8 cellular contexts compared by ENCODE assay signal in genomic region chr7:129367700-129368388, GRCh38.
DNase-seq lines count a peak whose midpoint lies in the region; ATAC-seq and TF ChIP-seq lines count a peak whose summit lies in the region.

No MANE protein-coding gene starts in this region.

- CTCF ChIA-PET in naive thymus-derived CD4-positive, alpha-beta T cell (lab: Charles Lee), result interaction anchor here (0.7 to 5.2 kb wide), 26 partner anchors 9 to 644 kb away, joined by 3 to 67 read pairs (median 5); no protein-coding TSS in a partner anchor

- H3K4me3 Mint-ChIP-seq in naive thymus-derived CD4-positive, alpha-beta T cell, result peak overlapping the region in 8 of 10 donors; percentile 12 to 88 (median 34)

- peak overlapping the region in 3 of 4 donors; percentile 74 to 94 (median 83) for H3K27ac ChIP-seq in Peyer's patch
- no peak overlapping the region for H3K27ac ChIP-seq in naive thymus-derived CD4-positive, alpha-beta T cell (ENCODE audit: low read depth, low read length)

- peak; percentile 52 to 91 (median 88) for TF ChIP-seq CTCF in Peyer's patch (IDR thresholded peaks at IDR 0.05)

- POLR2A ChIA-PET in naive thymus-derived CD4-positive, alpha-beta T cell (lab: Charles Lee), result interaction anchor here (0.6 to 1.1 kb wide), 3 partner anchors 10 to 453 kb away, joined by 3 read pairs; no protein-coding TSS in a partner anchor

- peak; percentile 83 to 95 for TF ChIP-seq POLR2A in Peyer's patch (IDR thresholded peaks at IDR 0.05)

- peak overlapping the region in 3 of 4 donors; percentile 3 to 49 (median 45) for H3K4me3 ChIP-seq in Peyer's patch
- peak overlapping the region; percentile 10 for H3K4me3 ChIP-seq in naive thymus-derived CD4-positive, alpha-beta T cell (ENCODE audit: low read length)

- intact Hi-C loops in naive thymus-derived CD4-positive, alpha-beta T cell (cut with micrococcal nuclease), result loop anchor here (1.0 to 5.0 kb wide), 14 partner anchors 8 to 643 kb away; partner anchors contain the start of genes STRIP2 (in 2 of the 2) and UBE2H (in 1 of the 2)

- H3K36me3 Mint-ChIP-seq in naive thymus-derived CD4-positive, alpha-beta T cell, result peaks cover 0 to 5% (median 0%) of the 10 kb centered on the region in 5 donors

- H3K36me3 ChIP-seq in Peyer's patch, result no peaks in the 10 kb centered on the region
- no peaks in the 10 kb centered on the region for H3K36me3 ChIP-seq in naive thymus-derived CD4-positive, alpha-beta T cell (ENCODE audit: control insufficient read depth in 2 of 3, insufficient read depth in 3 of 3, low read length in 3 of 3)

- H3K27ac Mint-ChIP-seq in naive thymus-derived CD4-positive, alpha-beta T cell, result peak overlapping the region in 5 of 9 donors; percentile 10 to 91 (median 25)

- H3K27me3 Mint-ChIP-seq in naive thymus-derived CD4-positive, alpha-beta T cell, result no peaks in the 10 kb centered on the region

- in situ Hi-C loops in Caki2 (cut with HindIII; ENCODE audit: low pct_unique_long_range_greater_than_20kb, low sequenced_read_pairs), result no loop called here

- no peaks in the 10 kb centered on the region for H3K9me3 Mint-ChIP-seq in naive thymus-derived CD4-positive, alpha-beta T cell

- peaks cover 10 to 48% (median 16%) of the 10 kb centered on the region in 7 donors for H3K4me1 Mint-ChIP-seq in naive thymus-derived CD4-positive, alpha-beta T cell

- peak; percentile 60 for ATAC-seq in GM21390 (IDR thresholded peaks at IDR 0.05; ENCODE audit: unreplicated experiment)
- peak; percentile 85 for ATAC-seq in naive thymus-derived CD4-positive, alpha-beta T cell

- peak; percentile 48 for DNase-seq in Caki2 (ENCODE audit: low read depth)
- DNase-seq in HuH-7.5 (ENCODE audit: low spot score), result peak; percentile 57
- DNase-seq in Peyer's patch, result peak; percentile 65 to 91 (median 85)
- DNase-seq in activated T-cell treated with anti-CD3 and anti-CD28 coated beads, Interleukin-2, amount 50 U/mL, for 48 hours, result peak; percentile 83 to 85
- DNase-seq in fibroblast of gingiva (ENCODE audit: low read depth), result peak; percentile 44
- peak; percentile 25 to 71 (median 60) for DNase-seq in naive thymus-derived CD4-positive, alpha-beta T cell
- peak; percentile 39 to 66 for DNase-seq in stimulated activated CD8-positive, alpha-beta memory T cell treated with anti-CD3 and anti-CD28 coated beads, Interleukin-7, amount 100 ng/mL, for 48 hours (ENCODE audit: extremely low read depth in 1 of 2, low read depth in 1 of 2)

- no peaks in the 10 kb centered on the region for H3K27me3 ChIP-seq in Peyer's patch
- H3K27me3 ChIP-seq in naive thymus-derived CD4-positive, alpha-beta T cell (ENCODE audit: control insufficient read depth in 2 of 2, insufficient read depth in 2 of 2, low read length in 2 of 2), result no peaks in the 10 kb centered on the region

- H3K9me3 ChIP-seq in Peyer's patch, result no peaks in the 10 kb centered on the region
- no peaks in the 10 kb centered on the region for H3K9me3 ChIP-seq in naive thymus-derived CD4-positive, alpha-beta T cell (ENCODE audit: control insufficient read depth in 2 of 3, low read length in 3 of 3)

- H3K4me1 ChIP-seq in Peyer's patch, result peaks cover 0 to 9% (median 3%) of the 10 kb centered on the region in 4 donors
- peaks cover 8% of the 10 kb centered on the region in 2 donors for H3K4me1 ChIP-seq in naive thymus-derived CD4-positive, alpha-beta T cell (ENCODE audit: control insufficient read depth in 2 of 2, insufficient read depth in 2 of 2, low read length in 2 of 2)
